8 cellular contexts compared by ENCODE assay signal in genomic region chr7:95330194-95331003, GRCh38. TPM values are rescaled to one million over a fixed set of nuclear protein-coding genes. Genes with fewer than 3 reads are reported as not detected.
DNase-seq lines count a peak whose midpoint lies in the region; ATAC-seq and FAIRE-seq lines count a peak whose summit lies in the region.

No MANE protein-coding gene starts in this region.

- DNase-seq in AML-193 (lab: John Stamatoyannopoulos, UW) (peak; percentile 41 to 52), GM19239 (ENCODE audit: insufficient read length, low spot score) (peak; percentile 23), lung microvascular endothelial cell (ENCODE audit: low read depth in 2 of 2) (peak; percentile 27 to 38), iPS-NIHi11 (ENCODE audit: low spot score) (no peak), nucleus accumbens (lab: John Stamatoyannopoulos, UW) (no peak), NCI-H1092 (lab: John Stamatoyannopoulos, UW) (no peak)
- DNase-seq in activated T-helper 1 cell treated with anti-CD3 and anti-CD28 coated beads, Interleukin-12 subunit alpha, Interleukin-12 subunit beta, Interleukin-2, Interleukin-4 antibody, amounts not matched to agents 30 ng/mL and 10 ng/mL and 1 ng/mL, durations not matched to agents 14 hours and 24 hours and 36 hours (ENCODE audit: low spot score), result no peak

- H3K9me3 Mint-ChIP-seq in activated T-helper 1 cell treated with anti-CD3 and anti-CD28 coated beads, Interleukin-12 subunit alpha, Interleukin-12 subunit beta, Interleukin-2, Interleukin-4 antibody, amounts not matched to agents 30 ng/mL and 10 ng/mL and 1 ng/mL, durations not matched to agents 14 hours and 24 hours and 36 hours, result peaks cover 10% of the 10 kb centered on the region

- peak overlapping the region; percentile 18 for H3K27ac Mint-ChIP-seq in activated T-helper 1 cell treated with anti-CD3 and anti-CD28 coated beads, Interleukin-12 subunit alpha, Interleukin-12 subunit beta, Interleukin-2, Interleukin-4 antibody, amounts not matched to agents 30 ng/mL and 10 ng/mL and 1 ng/mL, durations not matched to agents 14 hours and 24 hours and 36 hours

- peaks cover 1% of the 10 kb centered on the region for H3K36me3 Mint-ChIP-seq in activated T-helper 1 cell treated with anti-CD3 and anti-CD28 coated beads, Interleukin-12 subunit alpha, Interleukin-12 subunit beta, Interleukin-2, Interleukin-4 antibody, amounts not matched to agents 30 ng/mL and 10 ng/mL and 1 ng/mL, durations not matched to agents 14 hours and 24 hours and 36 hours (ENCODE audit: low read depth)

- ATAC-seq in HG03159 (IDR thresholded peaks at IDR 0.05; ENCODE audit: unreplicated experiment), result peak; percentile 93

- peak; percentile 60 for FAIRE-seq in GM19239 (lab: Jason Lieb, UNC)

- peak overlapping the region; percentile 55 for H3K4me3 Mint-ChIP-seq in activated T-helper 1 cell treated with anti-CD3 and anti-CD28 coated beads, Interleukin-12 subunit alpha, Interleukin-12 subunit beta, Interleukin-2, Interleukin-4 antibody, amounts not matched to agents 30 ng/mL and 10 ng/mL and 1 ng/mL, durations not matched to agents 14 hours and 24 hours and 36 hours

- H3K4me1 Mint-ChIP-seq in activated T-helper 1 cell treated with anti-CD3 and anti-CD28 coated beads, Interleukin-12 subunit alpha, Interleukin-12 subunit beta, Interleukin-2, Interleukin-4 antibody, amounts not matched to agents 30 ng/mL and 10 ng/mL and 1 ng/mL, durations not matched to agents 14 hours and 24 hours and 36 hours (ENCODE audit: low read depth), result peaks cover 15% of the 10 kb centered on the region

- intact Hi-C loops in activated T-helper 1 cell treated with anti-CD3 and anti-CD28 coated beads, Interleukin-12 subunit alpha, Interleukin-12 subunit beta, Interleukin-2, Interleukin-4 antibody, amounts not matched to agents 30 ng/mL and 10 ng/mL and 1 ng/mL, durations not matched to agents 14 hours and 24 hours and 36 hours (cut with micrococcal nuclease), result no loop called here

- H3K27me3 Mint-ChIP-seq in activated T-helper 1 cell treated with anti-CD3 and anti-CD28 coated beads, Interleukin-12 subunit alpha, Interleukin-12 subunit beta, Interleukin-2, Interleukin-4 antibody, amounts not matched to agents 30 ng/mL and 10 ng/mL and 1 ng/mL, durations not matched to agents 14 hours and 24 hours and 36 hours (ENCODE audit: insufficient read depth), result peaks cover 2% of the 10 kb centered on the region

RNA-seq across cellular contexts. Expression of gene PON1, which starts 6.1 kb away (rescaled TPM):
- not detected in 2 replicates for total RNA-seq in activated T-helper 1 cell treated with anti-CD3 and anti-CD28 coated beads, Interleukin-12 subunit alpha, Interleukin-12 subunit beta, Interleukin-2, Interleukin-4 antibody, amounts not matched to agents 30 ng/mL and 10 ng/mL and 1 ng/mL, durations not matched to agents 14 hours and 24 hours and 36 hours
- not detected in 2 replicates for total RNA-seq in lung microvascular endothelial cell

Comparison
In these comparisons a context has a peak if more than half of its experiments do, and no peak if none do; other contexts are left out.
1. DNase-seq: peak in AML-193 (2 of 2), GM19239 (single experiment) and lung microvascular endothelial cell (2 of 2); none in activated T-helper 1 cell treated with anti-CD3 and anti-CD28 coated beads, Interleukin-12 subunit alpha, Interleukin-12 subunit beta, Interleukin-2, Interleukin-4 antibody, amounts not matched to agents 30 ng/mL and 10 ng/mL and 1 ng/mL, durations not matched to agents 14 hours and 24 hours and 36 hours (single experiment), iPS-NIHi11 (single experiment), nucleus accumbens (0 of 56) and NCI-H1092 (single experiment).